16 cellular contexts compared by ENCODE assay signal in the genomic region with DNA sequence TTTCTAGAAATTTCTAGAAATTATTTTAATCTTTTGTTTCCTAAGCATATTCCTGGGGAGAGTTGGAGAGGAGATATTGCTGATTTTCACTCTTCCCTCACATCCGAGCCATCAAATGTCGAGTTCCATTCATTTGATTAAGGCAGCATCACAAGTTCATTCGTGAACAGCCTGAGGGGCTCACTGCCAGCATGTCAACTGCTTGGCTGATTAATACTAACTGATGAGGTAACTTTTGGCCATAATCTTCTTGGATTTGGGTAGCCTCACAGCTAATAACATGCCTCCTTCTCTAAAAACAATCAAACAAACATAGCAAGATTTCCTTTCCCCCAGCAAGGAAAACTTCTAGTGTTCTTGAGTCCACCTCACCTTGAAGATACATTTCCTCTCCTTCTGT.
A peak's percentile ranks its signal among the peaks of the same experiment; 100 is the strongest.
DNase-seq lines count a peak whose midpoint lies in the region; ATAC-seq and TF ChIP-seq lines count a peak whose summit lies in the region.
"Had no signal": no experiment of that assay in that cellular context is flagged by ENCODE, and none has a peak within 500 bp of the region (broad histone marks: within the 10 kb centered on the region; RNA-seq: fewer than 3 reads in every experiment).

No MANE protein-coding gene starts in this region.

- H2AFZ ChIP-seq in hepatocyte = no peak overlapping the region

- peaks cover 5% of the 10 kb centered on the region for H3K9me3 Mint-ChIP-seq in stimulated activated naive CD8-positive, alpha-beta T cell treated with anti-CD3 and anti-CD28 coated beads, Interleukin-15, Interleukin-2, amounts not matched to agents 100 ng/mL and 50 ng/mL, for 24 hours

- peaks cover 33% of the 10 kb centered on the region for H3K79me2 ChIP-seq in hepatocyte

- no peaks in the 10 kb centered on the region for H3K9me2 ChIP-seq in hepatocyte (replicated peaks; ENCODE audit: insufficient read depth)

- ATAC-seq in stimulated activated naive CD8-positive, alpha-beta T cell treated with anti-CD3 and anti-CD28 coated beads, Interleukin-15, Interleukin-2, amounts not matched to agents 100 U/mL and 50 U/mL, for 24 hours = no peak

- in situ Hi-C loops in GM13976 (cut with MboI; ENCODE audit: low sequenced_read_pairs, unreplicated experiment) = no loop called here

- no peaks in the 10 kb centered on the region for H3K27me3 ChIP-seq in hepatocyte
- H3K27me3 ChIP-seq: BLaER1, ovary had no signal

- no peaks in the 10 kb centered on the region for H4K20me1 ChIP-seq in hepatocyte (ENCODE audit: insufficient read depth, poor library complexity, severe bottlenecking)
- H4K20me1 ChIP-seq: BLaER1 had no signal

- peak overlapping the region; percentile 88 for H3K27ac Mint-ChIP-seq in stimulated activated naive CD8-positive, alpha-beta T cell treated with anti-CD3 and anti-CD28 coated beads, Interleukin-15, Interleukin-2, amounts not matched to agents 100 ng/mL and 50 ng/mL, for 24 hours
- H3K27ac Mint-ChIP-seq: memory B cell had no signal

- H3K4me1 Mint-ChIP-seq in stimulated activated naive CD8-positive, alpha-beta T cell treated with anti-CD3 and anti-CD28 coated beads, Interleukin-15, Interleukin-2, amounts not matched to agents 100 ng/mL and 50 ng/mL, for 24 hours (ENCODE audit: low read depth) = peaks cover 87% of the 10 kb centered on the region

- H3K4me2 ChIP-seq in hepatocyte = no peak overlapping the region
- H3K4me2 ChIP-seq: BLaER1 had no signal

- no peak for TF ChIP-seq POLR2A in lower leg skin (IDR thresholded peaks at IDR 0.05)

- no peak overlapping the region for H3K27ac ChIP-seq in hepatocyte
- H3K27ac ChIP-seq: BLaER1, ovary had no signal

- no peaks in the 10 kb centered on the region for H3K4me1 ChIP-seq in hepatocyte (ENCODE audit: insufficient read depth)

- peak overlapping the region; percentile 66 for H3K4me3 Mint-ChIP-seq in stimulated activated naive CD8-positive, alpha-beta T cell treated with anti-CD3 and anti-CD28 coated beads, Interleukin-15, Interleukin-2, amounts not matched to agents 100 ng/mL and 50 ng/mL, for 24 hours
- H3K4me3 Mint-ChIP-seq: activated naive CD4-positive, alpha-beta T cell treated with anti-CD3 and anti-CD28 coated beads, Interleukin-2, amount 10 ng/mL, durations not matched to agents 7 days and 5 days; memory B cell had no signal

- no peak for DNase-seq in stimulated activated naive CD8-positive, alpha-beta T cell treated with anti-CD3 and anti-CD28 coated beads, Interleukin-15, Interleukin-2, amounts not matched to agents 100 U/mL and 50 U/mL, for 24 hours
- DNase-seq in cerebellar cortex (ENCODE audit: low spot score) (peak; percentile 87), lower leg skin (ENCODE audit: low spot score in 2 of 2) (peak; percentile 74 to 91), hepatocyte (ENCODE audit: low spot score) (no peak), GM13976 (ENCODE audit: low spot score) (no peak), middle frontal gyrus (ENCODE audit: extremely low spot score, low spot score) (no peak), islet precursor cell (no peak)
- DNase-seq: activated CD4-positive, alpha-beta T cell treated with anti-CD3 and anti-CD28 coated beads, Interleukin-2, amount 50 U/mL, for 48 hours; activated naive CD4-positive, alpha-beta T cell treated with anti-CD3 and anti-CD28 coated beads, Interleukin-2, amount 10 ng/mL, durations not matched to agents 7 days and 5 days; NCI-H1105 treated with DMSO at 0.1 percent for 48 hours; NCI-H526 treated with DMSO at 0.1 percent for 48 hours; stimulated activated CD4-positive, alpha-beta T cell treated with anti-CD3 and anti-CD28 coated beads, Interleukin-15, amount 100 ng/mL, for 24 hours had no signal

- no peak for TF ChIP-seq CTCF in lower leg skin (IDR thresholded peaks at IDR 0.05)
- TF ChIP-seq CTCF in hepatocyte (IDR thresholded peaks at IDR 0.05; ENCODE audit: poor library complexity) = no peak
- no peak for TF ChIP-seq CTCF in GM13976 (IDR thresholded peaks at IDR 0.05; ENCODE audit: borderline replicate concordance, control extremely low read depth, extremely low read depth, insufficient read depth, missing control alignments)

- H3K4me3 ChIP-seq in lower leg skin (ENCODE audit: low read depth, poor library complexity, severe bottlenecking) = no peak overlapping the region
- H3K4me3 ChIP-seq in hepatocyte = no peak overlapping the region
- H3K4me3 ChIP-seq: BLaER1, ovary had no signal

- 30 to 38% methylated on average over 3 of the region's 3 CpGs for WGBS in lower leg skin, 2 donors
- 84% methylated on average over 3 of the region's 3 CpGs for WGBS in hepatocyte (ENCODE audit: low lambda C conversion rate, missing lambda C conversion rate)

- H3K27me3 Mint-ChIP-seq in stimulated activated naive CD8-positive, alpha-beta T cell treated with anti-CD3 and anti-CD28 coated beads, Interleukin-15, Interleukin-2, amounts not matched to agents 100 ng/mL and 50 ng/mL, for 24 hours = no peaks in the 10 kb centered on the region
- H3K27me3 Mint-ChIP-seq: activated naive CD4-positive, alpha-beta T cell treated with anti-CD3 and anti-CD28 coated beads, Interleukin-2, amount 10 ng/mL, durations not matched to agents 7 days and 5 days; memory B cell had no signal

- H3K36me3 Mint-ChIP-seq in stimulated activated naive CD8-positive, alpha-beta T cell treated with anti-CD3 and anti-CD28 coated beads, Interleukin-15, Interleukin-2, amounts not matched to agents 100 ng/mL and 50 ng/mL, for 24 hours (ENCODE audit: low read depth) = peaks cover 41% of the 10 kb centered on the region

- intact Hi-C loops in lower leg skin (cut with DNase I; ENCODE audit: low total_unique reads) = no loop called here

- no peaks in the 10 kb centered on the region for H3K36me3 ChIP-seq in hepatocyte (replicated peaks; ENCODE audit: insufficient read depth, low read depth)
- H3K36me3 ChIP-seq: BLaER1, ovary had no signal

- H3K9me3 ChIP-seq in hepatocyte (ENCODE audit: low read depth) = no peaks in the 10 kb centered on the region
- H3K9me3 ChIP-seq: BLaER1, ovary had no signal

Comparison
In these comparisons a context has a peak if more than half of its experiments do, and no peak if none do; other contexts are left out.
1. DNase-seq: peak in cerebellar cortex (single experiment) and lower leg skin (2 of 2); none in stimulated activated naive CD8-positive, alpha-beta T cell treated with anti-CD3 and anti-CD28 coated beads, Interleukin-15, Interleukin-2, amounts not matched to agents 100 U/mL and 50 U/mL, for 24 hours (single experiment), hepatocyte (single experiment), GM13976 (single experiment), middle frontal gyrus (single experiment) and islet precursor cell (single experiment).